In the genomic region with DNA sequence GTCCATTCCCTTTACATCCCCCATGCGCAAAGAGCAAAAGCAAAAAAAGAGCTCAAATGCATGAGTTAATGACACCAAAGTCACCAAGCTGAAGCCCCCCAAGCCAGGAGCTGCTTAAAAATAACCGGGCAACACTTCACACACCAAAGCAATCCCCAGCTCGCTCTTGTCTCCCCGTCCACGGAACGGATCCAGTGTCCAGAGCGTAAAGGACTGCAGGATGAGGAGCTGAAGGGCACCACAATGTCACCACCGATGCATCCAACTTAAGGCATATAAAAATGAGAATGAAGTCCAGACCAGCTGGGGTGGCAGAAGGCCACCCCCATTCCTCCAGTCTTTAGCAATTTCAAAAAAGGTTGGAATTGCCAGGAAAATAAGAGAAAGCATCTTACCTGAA, we compare ENCODE assay signal across 8 cellular contexts. TPM values are rescaled to one million over a fixed set of nuclear protein-coding genes. Genes with fewer than 3 reads are reported as not detected.
DNase-seq lines count a peak whose midpoint lies in the region; ATAC-seq, FAIRE-seq and TF ChIP-seq lines count a peak whose summit lies in the region.
"Had no signal": no experiment of that assay in that cellular context is flagged by ENCODE, and none has a peak within 500 bp of the region (broad histone marks: within the 10 kb centered on the region; RNA-seq: fewer than 3 reads in every experiment).

No MANE protein-coding gene starts in this region.

- peaks cover 16% of the 10 kb centered on the region for H3K27me3 Mint-ChIP-seq in HFFc6 (ENCODE audit: insufficient read depth)
- no peaks in the 10 kb centered on the region for H3K27me3 Mint-ChIP-seq in activated T-helper 17 cell treated with anti-CD3 and anti-CD28 coated beads, Interleukin-2, amount 50 U/mL, for 72 hours
- H3K27me3 Mint-ChIP-seq in stimulated activated memory B cell treated with anti-CD40 and anti-IgM and Interleukin-4, amounts not matched to agents 10 μg/mL and 1 μg/mL and 100 μg/mL, for 72 hours, result no peaks in the 10 kb centered on the region

- ATAC-seq in activated T-helper 17 cell treated with anti-CD3 and anti-CD28 coated beads, Interleukin-2, amount 50 U/mL, for 72 hours (replicated peaks), result no peak
- ATAC-seq in stimulated activated memory B cell treated with anti-CD40 and anti-IgM and Interleukin-4, amounts not matched to agents 10 μg/mL and 1 μg/mL and 100 μg/mL, for 72 hours, result no peak
- ATAC-seq in HG02610 (IDR thresholded peaks at IDR 0.05; ENCODE audit: unreplicated experiment) (no peak), HG03460 (IDR thresholded peaks at IDR 0.05; ENCODE audit: unreplicated experiment) (no peak)

- H3K4me1 ChIP-seq in kidney (ENCODE audit: control insufficient read depth in 1 of 2, insufficient read depth in 1 of 2, low read depth in 1 of 2, low read length in 2 of 2) (peaks cover 82 to 88% of the 10 kb centered on the region in 2 donors), spleen (peaks cover 68 to 100% (median 98%) of the 10 kb centered on the region in 6 donors)

- H3K9me3 ChIP-seq in kidney (ENCODE audit: control insufficient read depth in 1 of 2, low read length in 2 of 2) (no peaks in the 10 kb centered on the region), spleen (no peaks in the 10 kb centered on the region)

- H3K27me3 ChIP-seq in spleen (replicated peaks in 1 of 7), result no peaks in the 10 kb centered on the region

- H3K36me3 ChIP-seq in kidney (ENCODE audit: control insufficient read depth in 1 of 2, insufficient read depth in 2 of 2, low read length in 2 of 2), result peaks cover 3 to 37% of the 10 kb centered on the region in 2 donors
- H3K36me3 ChIP-seq in spleen, result peaks cover 0 to 62% (median 0%) of the 10 kb centered on the region in 6 donors

- H3K9me3 Mint-ChIP-seq in HFFc6, result no peaks in the 10 kb centered on the region
- no peaks in the 10 kb centered on the region for H3K9me3 Mint-ChIP-seq in activated T-helper 17 cell treated with anti-CD3 and anti-CD28 coated beads, Interleukin-2, amount 50 U/mL, for 72 hours
- H3K9me3 Mint-ChIP-seq in stimulated activated memory B cell treated with anti-CD40 and anti-IgM and Interleukin-4, amounts not matched to agents 10 μg/mL and 1 μg/mL and 100 μg/mL, for 72 hours, result no peaks in the 10 kb centered on the region

- intact Hi-C loops in kidney (cut with DNase I), result loop anchor here (10.0 kb wide), 1 partner anchor 97 kb away; no protein-coding TSS in a partner anchor
- intact Hi-C loops in spleen (cut with DNase I; ENCODE audit: low total_unique reads), result no loop called here

- peak overlapping the region; percentile 8 to 84 for H3K9ac ChIP-seq in kidney (ENCODE audit: low read length in 2 of 2)

- no peak for FAIRE-seq in kidney (lab: Jason Lieb, UNC)

- H3K4me3 ChIP-seq in kidney (ENCODE audit: low read length in 2 of 2), result peak overlapping the region in 1 of 2 donors; percentile 99
- H3K4me3 ChIP-seq in spleen, result no peak overlapping the region

- no peak for DNase-seq in HFFc6
- DNase-seq in kidney, result no peak
- no peak for DNase-seq in spleen
- DNase-seq: KG1 had no signal

- peaks cover 100% of the 10 kb centered on the region for H3K4me1 Mint-ChIP-seq in HFFc6 (ENCODE audit: low read depth)
- H3K4me1 Mint-ChIP-seq in activated T-helper 17 cell treated with anti-CD3 and anti-CD28 coated beads, Interleukin-2, amount 50 U/mL, for 72 hours, result peaks cover 66% of the 10 kb centered on the region
- H3K4me1 Mint-ChIP-seq in stimulated activated memory B cell treated with anti-CD40 and anti-IgM and Interleukin-4, amounts not matched to agents 10 μg/mL and 1 μg/mL and 100 μg/mL, for 72 hours, result peaks cover 98% of the 10 kb centered on the region

- peak overlapping the region; percentile 100 for H3K4me3 Mint-ChIP-seq in HFFc6
- peak overlapping the region; percentile 99 for H3K4me3 Mint-ChIP-seq in activated T-helper 17 cell treated with anti-CD3 and anti-CD28 coated beads, Interleukin-2, amount 50 U/mL, for 72 hours
- H3K4me3 Mint-ChIP-seq in stimulated activated memory B cell treated with anti-CD40 and anti-IgM and Interleukin-4, amounts not matched to agents 10 μg/mL and 1 μg/mL and 100 μg/mL, for 72 hours, result no peak overlapping the region

- H3K36me3 Mint-ChIP-seq in HFFc6 (ENCODE audit: low read depth), result peaks cover 66% of the 10 kb centered on the region
- peaks cover 95% of the 10 kb centered on the region for H3K36me3 Mint-ChIP-seq in activated T-helper 17 cell treated with anti-CD3 and anti-CD28 coated beads, Interleukin-2, amount 50 U/mL, for 72 hours (ENCODE audit: low read depth)
- H3K36me3 Mint-ChIP-seq in stimulated activated memory B cell treated with anti-CD40 and anti-IgM and Interleukin-4, amounts not matched to agents 10 μg/mL and 1 μg/mL and 100 μg/mL, for 72 hours, result peaks cover 63% of the 10 kb centered on the region

- TF ChIP-seq CTCF in HFFc6 (IDR thresholded peaks at IDR 0.05) (no peak), kidney (IDR thresholded peaks at IDR 0.05; ENCODE audit: borderline replicate concordance, extremely low read depth, insufficient read depth) (no peak), spleen (IDR thresholded peaks at IDR 0.05 in 8 of 11, conservative IDR thresholded peaks at IDR 0.05 in 3 of 11) (no peak)

- H3K27ac Mint-ChIP-seq in HFFc6, result peak overlapping the region; percentile 86
- H3K27ac Mint-ChIP-seq in activated T-helper 17 cell treated with anti-CD3 and anti-CD28 coated beads, Interleukin-2, amount 50 U/mL, for 72 hours, result peak overlapping the region; percentile 89
- peak overlapping the region; percentile 76 for H3K27ac Mint-ChIP-seq in stimulated activated memory B cell treated with anti-CD40 and anti-IgM and Interleukin-4, amounts not matched to agents 10 μg/mL and 1 μg/mL and 100 μg/mL, for 72 hours

- no peak for TF ChIP-seq POLR2A in spleen (IDR thresholded peaks at IDR 0.05)

- H3K27ac ChIP-seq in kidney (ENCODE audit: low read depth in 2 of 2, low read length in 2 of 2) (peak overlapping the region; percentile 82 to 92), spleen (peak overlapping the region in 3 of 8 donors; percentile 77 to 82 (median 79))

- WGBS in spleen, 5 donors, result 83 to 91% (median 87%) methylated on average over 8 of the region's 8 CpGs

RNA-seq across cellular contexts. Expression of a gene that starts 8.7 kb away (rescaled TPM):
- total RNA-seq in HFFc6 (2021; fragmentation: NEBNext Ultra II Directional; extraction: Animal tissue kit (Norgen Biotek cat#: 25700)), result 10 to 100 TPM; 29.6 to 35.8 (median 30.7) TPM
- total RNA-seq in activated T-helper 17 cell treated with anti-CD3 and anti-CD28 coated beads, Interleukin-2, amount 50 U/mL, for 72 hours, result 10 to 100 TPM; 23.4 to 40.7 TPM
- total RNA-seq in kidney, result 32.6 TPM
- polyA plus RNA-seq in kidney (ENCODE audit: insufficient read depth, low read depth, low replicate concordance), result 17.3 TPM
- total RNA-seq in spleen, result 10 to 100 TPM; 14.3 to 21.2 (median 16.2) TPM
- polyA plus RNA-seq in spleen, result 1 to 10 TPM; 2.5 to 5.4 (median 4.6) TPM
